Comparison of ENCODE assay signal across 1 cellular context in genomic region chr9:125258832-125259534, GRCh38.
TF ChIP-seq lines count a peak whose summit lies in the region.

No MANE protein-coding gene starts in this region.

TF ChIP-seq in K562, 482 proteins besides CTCF, POLR2A, EP300 and RAD21:
- no peak for TF ChIP-seq ZBTB11 (CRISPR knock-in tag; IDR thresholded peaks at IDR 0.05)
- no peak for TF ChIP-seq ZBTB43 (CRISPR knock-in tag; IDR thresholded peaks at IDR 0.05)
- peak; percentile 33; the same call in 1 of the 2 replicates for TF ChIP-seq CEBPB (tag; IDR thresholded peaks at IDR 0.05)
- no peak for TF ChIP-seq EZH2 (IDR thresholded peaks at IDR 0.05; ENCODE audit: borderline replicate concordance, low read depth, low read length)
- no peak for TF ChIP-seq JUND (IDR thresholded peaks at IDR 0.05; ENCODE audit: borderline replicate concordance, low read depth, low read length)
- TF ChIP-seq JUND (tag; IDR thresholded peaks at IDR 0.05; ENCODE audit: borderline replicate concordance, low read depth, low read length) = no peak
- no peak for TF ChIP-seq IFI16 (CRISPR knock-in tag; IDR thresholded peaks at IDR 0.05)
- TF ChIP-seq PKNOX1 (IDR thresholded peaks at IDR 0.05) = peak; percentile 29; the same call in 1 of the 2 replicates
- TF ChIP-seq DDX20 (tag; IDR thresholded peaks at IDR 0.05; ENCODE audit: low read depth) = no peak
- peak; percentile 53; the same call in 1 of the 2 replicates for TF ChIP-seq ZNF263 (CRISPR knock-in tag; IDR thresholded peaks at IDR 0.05; ENCODE audit: borderline replicate concordance)
- no peak for TF ChIP-seq CXXC5 (CRISPR knock-in tag; IDR thresholded peaks at IDR 0.05)
- TF ChIP-seq RBM34 (IDR thresholded peaks at IDR 0.05; ENCODE audit: borderline replicate concordance, insufficient read depth, low read length) = no peak
- TF ChIP-seq NR2C2 (CRISPR knock-in tag; IDR thresholded peaks at IDR 0.05) = no peak
- peak; percentile 55; the same call in 1 of the 2 replicates for TF ChIP-seq NR2C2 (tag; IDR thresholded peaks at IDR 0.05)
- no peak for TF ChIP-seq ZBED1 (IDR thresholded peaks at IDR 0.05)
- TF ChIP-seq MEIS2 (IDR thresholded peaks at IDR 0.05; ENCODE audit: partially characterized antibody) = peak; percentile 45
- TF ChIP-seq, protein P1, sequence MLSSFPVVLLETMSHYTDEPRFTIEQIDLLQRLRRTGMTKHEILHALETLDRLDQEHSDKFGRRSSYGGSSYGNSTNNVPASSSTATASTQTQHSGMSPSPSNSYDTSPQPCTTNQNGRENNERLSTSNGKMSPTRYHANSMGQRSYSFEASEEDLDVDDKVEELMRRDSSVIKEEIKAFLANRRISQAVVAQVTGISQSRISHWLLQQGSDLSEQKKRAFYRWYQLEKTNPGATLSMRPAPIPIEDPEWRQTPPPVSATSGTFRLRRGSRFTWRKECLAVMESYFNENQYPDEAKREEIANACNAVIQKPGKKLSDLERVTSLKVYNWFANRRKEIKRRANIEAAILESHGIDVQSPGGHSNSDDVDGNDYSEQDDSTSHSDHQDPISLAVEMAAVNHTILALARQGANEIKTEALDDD (IDR thresholded peaks at IDR 0.05) = peak; percentile 62; the same call in 1 of the 2 replicates
- TF ChIP-seq CCAR2 (IDR thresholded peaks at IDR 0.05; ENCODE audit: low read depth, low read length) = no peak
- TF ChIP-seq ZNF766 (CRISPR knock-in tag; conservative IDR thresholded peaks at IDR 0.05) = 0 out of 2 replicates have a peak, but pooled peaks have one; percentile 24
- TF ChIP-seq ZNF444 (CRISPR knock-in tag; IDR thresholded peaks at IDR 0.05) = no peak
- TF ChIP-seq NCOA1 (IDR thresholded peaks at IDR 0.05; ENCODE audit: low read depth) = no peak
- TF ChIP-seq ZNF277 (CRISPR knock-in tag; IDR thresholded peaks at IDR 0.05; ENCODE audit: borderline replicate concordance) = no peak
- TF ChIP-seq, protein P2, sequence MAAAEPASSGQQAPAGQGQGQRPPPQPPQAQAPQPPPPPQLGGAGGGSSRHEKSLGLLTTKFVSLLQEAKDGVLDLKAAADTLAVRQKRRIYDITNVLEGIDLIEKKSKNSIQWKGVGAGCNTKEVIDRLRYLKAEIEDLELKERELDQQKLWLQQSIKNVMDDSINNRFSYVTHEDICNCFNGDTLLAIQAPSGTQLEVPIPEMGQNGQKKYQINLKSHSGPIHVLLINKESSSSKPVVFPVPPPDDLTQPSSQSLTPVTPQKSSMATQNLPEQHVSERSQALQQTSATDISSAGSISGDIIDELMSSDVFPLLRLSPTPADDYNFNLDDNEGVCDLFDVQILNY (CRISPR knock-in tag; IDR thresholded peaks at IDR 0.05) = no peak
- TF ChIP-seq TRIM25 (IDR thresholded peaks at IDR 0.05; ENCODE audit: borderline replicate concordance) = no peak
- peak; percentile 35; the same call in 1 of the 2 replicates for TF ChIP-seq LEF1 (IDR thresholded peaks at IDR 0.05)
- peak; percentile 29; the same call in 1 of the 2 replicates for TF ChIP-seq NFIC (IDR thresholded peaks at IDR 0.05)
- TF ChIP-seq HEY1 (CRISPR knock-in tag; IDR thresholded peaks at IDR 0.05; ENCODE audit: borderline replicate concordance) = no peak
- TF ChIP-seq GTF2E2 (tag; IDR thresholded peaks at IDR 0.05) = no peak
- TF ChIP-seq HMGN3 (IDR thresholded peaks at IDR 0.05; ENCODE audit: borderline replicate concordance, extremely low read depth, insufficient read length, low read depth, low read length) = no peak
- TF ChIP-seq ZC3H8 (IDR thresholded peaks at IDR 0.05) = no peak
- no peak for TF ChIP-seq SIRT6 (IDR thresholded peaks at IDR 0.05; ENCODE audit: low read depth, low read length)
- TF ChIP-seq NR2C1 (IDR thresholded peaks at IDR 0.05) = no peak; the same call in 1 of the 2 replicates
- TF ChIP-seq NR2C1 (tag; IDR thresholded peaks at IDR 0.05) = peak; percentile 35; the same call in 1 of the 2 replicates
- TF ChIP-seq, protein P3, sequence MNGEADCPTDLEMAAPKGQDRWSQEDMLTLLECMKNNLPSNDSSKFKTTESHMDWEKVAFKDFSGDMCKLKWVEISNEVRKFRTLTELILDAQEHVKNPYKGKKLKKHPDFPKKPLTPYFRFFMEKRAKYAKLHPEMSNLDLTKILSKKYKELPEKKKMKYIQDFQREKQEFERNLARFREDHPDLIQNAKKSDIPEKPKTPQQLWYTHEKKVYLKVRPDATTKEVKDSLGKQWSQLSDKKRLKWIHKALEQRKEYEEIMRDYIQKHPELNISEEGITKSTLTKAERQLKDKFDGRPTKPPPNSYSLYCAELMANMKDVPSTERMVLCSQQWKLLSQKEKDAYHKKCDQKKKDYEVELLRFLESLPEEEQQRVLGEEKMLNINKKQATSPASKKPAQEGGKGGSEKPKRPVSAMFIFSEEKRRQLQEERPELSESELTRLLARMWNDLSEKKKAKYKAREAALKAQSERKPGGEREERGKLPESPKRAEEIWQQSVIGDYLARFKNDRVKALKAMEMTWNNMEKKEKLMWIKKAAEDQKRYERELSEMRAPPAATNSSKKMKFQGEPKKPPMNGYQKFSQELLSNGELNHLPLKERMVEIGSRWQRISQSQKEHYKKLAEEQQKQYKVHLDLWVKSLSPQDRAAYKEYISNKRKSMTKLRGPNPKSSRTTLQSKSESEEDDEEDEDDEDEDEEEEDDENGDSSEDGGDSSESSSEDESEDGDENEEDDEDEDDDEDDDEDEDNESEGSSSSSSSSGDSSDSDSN (IDR thresholded peaks at IDR 0.05; ENCODE audit: borderline replicate concordance in 1 of 2, low read depth in 2 of 2, low read length in 2 of 2) = no peak
- TF ChIP-seq, protein P4, sequence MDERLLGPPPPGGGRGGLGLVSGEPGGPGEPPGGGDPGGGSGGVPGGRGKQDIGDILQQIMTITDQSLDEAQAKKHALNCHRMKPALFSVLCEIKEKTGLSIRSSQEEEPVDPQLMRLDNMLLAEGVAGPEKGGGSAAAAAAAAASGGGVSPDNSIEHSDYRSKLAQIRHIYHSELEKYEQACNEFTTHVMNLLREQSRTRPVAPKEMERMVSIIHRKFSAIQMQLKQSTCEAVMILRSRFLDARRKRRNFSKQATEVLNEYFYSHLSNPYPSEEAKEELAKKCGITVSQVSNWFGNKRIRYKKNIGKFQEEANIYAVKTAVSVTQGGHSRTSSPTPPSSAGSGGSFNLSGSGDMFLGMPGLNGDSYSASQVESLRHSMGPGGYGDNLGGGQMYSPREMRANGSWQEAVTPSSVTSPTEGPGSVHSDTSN (CRISPR knock-in tag; IDR thresholded peaks at IDR 0.05; ENCODE audit: low read depth) = no peak
- TF ChIP-seq, protein P4 (tag; conservative IDR thresholded peaks at IDR 0.05; ENCODE audit: low read depth) = 0 out of 2 replicates have a peak, but pooled peaks have one; percentile 21
- TF ChIP-seq PHF21A (IDR thresholded peaks at IDR 0.05; ENCODE audit: borderline replicate concordance, low read depth) = no peak
- no peak for TF ChIP-seq DMBX1 (CRISPR knock-in tag; IDR thresholded peaks at IDR 0.05; ENCODE audit: borderline replicate concordance)
